ENCODE assay signal across 15 cellular contexts in genomic region chr10:14481752-14482151, GRCh38.
A peak's percentile ranks its signal among the peaks of the same experiment; 100 is the strongest.
DNase-seq lines count a peak whose midpoint lies in the region; ATAC-seq, FAIRE-seq and TF ChIP-seq lines count a peak whose summit lies in the region.
"Had no signal": no experiment of that assay in that cellular context is flagged by ENCODE, and none has a peak within 500 bp of the region (broad histone marks: within the 10 kb centered on the region; RNA-seq: fewer than 3 reads in every experiment).

No MANE protein-coding gene starts in this region.

- no peak for ATAC-seq in GM19463 (IDR thresholded peaks at IDR 0.05; ENCODE audit: unreplicated experiment)
- ATAC-seq: effector memory CD8-positive, alpha-beta T cell had no signal

- H3K36me3 ChIP-seq in HEK293 (ENCODE audit: control insufficient read depth in 2 of 2, insufficient read depth in 1 of 2, low read length in 2 of 2) = no peaks in the 10 kb centered on the region
- no peaks in the 10 kb centered on the region for H3K36me3 ChIP-seq in Caco-2 (ENCODE audit: control insufficient read depth, insufficient read depth, low read length)
- H3K36me3 ChIP-seq: BLaER1 treated with 17β-estradiol and CSF1 and Interleukin-3, amounts not matched to agents 10 nM and 100 nM; thyroid gland had no signal

- H3K27ac Mint-ChIP-seq in Caco-2 (ENCODE audit: unreplicated experiment) = no peak overlapping the region
- H3K27ac Mint-ChIP-seq: activated naive CD4-positive, alpha-beta T cell treated with anti-CD3 and anti-CD28 coated beads for 36 hours; effector memory CD8-positive, alpha-beta T cell had no signal

- no TSS peak for BruUV-seq in Caco-2 (replicated peaks; lab: Mats Ljungman, UMichigan)

- intact Hi-C loops in Caco-2 (cut with micrococcal nuclease; ENCODE audit: unreplicated experiment) = no loop called here

- no peaks in the 10 kb centered on the region for H3K9me3 ChIP-seq in HEK293 (ENCODE audit: control insufficient read depth, insufficient read depth, low read depth, low read length)
- H3K9me3 ChIP-seq in Caco-2 = peaks cover 3% of the 10 kb centered on the region; the same call in 1 of the 2 replicates
- H3K9me3 ChIP-seq: thyroid gland had no signal

- H3K9me3 Mint-ChIP-seq in Caco-2 (ENCODE audit: unreplicated experiment) = peaks cover 23% of the 10 kb centered on the region
- H3K9me3 Mint-ChIP-seq: activated naive CD4-positive, alpha-beta T cell treated with anti-CD3 and anti-CD28 coated beads for 36 hours; effector memory CD8-positive, alpha-beta T cell had no signal

- H3K27me3 Mint-ChIP-seq in Caco-2 (ENCODE audit: insufficient read depth, unreplicated experiment) = peaks cover 3% of the 10 kb centered on the region

- DNase-seq in SHP77 treated with DMSO at 0.1 percent for 48 hours (lab: John Stamatoyannopoulos, UW) (peak; percentile 40), frontal cortex (ENCODE audit: low spot score in 2 of 2) (peak; percentile 18), putamen (ENCODE audit: low spot score) (peak; percentile 94), Caco-2 (no peak), SW480 (ENCODE audit: low spot score) (no peak)
- DNase-seq: activated naive CD4-positive, alpha-beta T cell treated with anti-CD3 and anti-CD28 coated beads for 36 hours; DMS79; effector memory CD8-positive, alpha-beta T cell; NK-92 treated with Interleukin-12 subunit alpha and Interleukin-12 subunit beta, amount 100 ng/mL, for 24 hours; stimulated activated CD4-positive, alpha-beta T cell treated with anti-CD3 and anti-CD28 coated beads, Interleukin-2, amount 100 ng/mL, for 48 hours; thyroid gland had no signal

- H3K4me1 ChIP-seq in HEK293 (ENCODE audit: control insufficient read depth, insufficient read depth, low read length) = no peaks in the 10 kb centered on the region
- peaks cover 3% of the 10 kb centered on the region; the same call in 1 of the 2 replicates for H3K4me1 ChIP-seq in Caco-2
- H3K4me1 ChIP-seq: BLaER1 treated with 17β-estradiol and CSF1 and Interleukin-3, amounts not matched to agents 10 nM and 100 nM; thyroid gland had no signal

- no peaks in the 10 kb centered on the region for H3K4me1 Mint-ChIP-seq in Caco-2 (ENCODE audit: low read depth, unreplicated experiment)

- no peak overlapping the region for H3K27ac ChIP-seq in HEK293 (ENCODE audit: extremely low read depth, low read depth, low read length)
- H3K27ac ChIP-seq: BLaER1 treated with 17β-estradiol and CSF1 and Interleukin-3, amounts not matched to agents 10 nM and 100 nM; thyroid gland had no signal

- H3K27me3 ChIP-seq in Caco-2 (replicated peaks; ENCODE audit: control insufficient read depth, insufficient read depth, low read length) = no peaks in the 10 kb centered on the region
- H3K27me3 ChIP-seq: thyroid gland had no signal

- no peak overlapping the region for H3K4me3 Mint-ChIP-seq in Caco-2 (ENCODE audit: unreplicated experiment)
- H3K4me3 Mint-ChIP-seq: activated naive CD4-positive, alpha-beta T cell treated with anti-CD3 and anti-CD28 coated beads for 36 hours; effector memory CD8-positive, alpha-beta T cell had no signal

- POLR2A ChIA-PET in HEK293 (lab: Yijun Ruan, JAX) = no interaction called here
- POLR2A ChIA-PET in Caco-2 (lab: Charles Lee) = interaction anchor here (0.6 kb wide), 1 partner anchor 296 kb away, joined by 3 read pairs; no protein-coding TSS in a partner anchor

- no peak overlapping the region for H3K4me3 ChIP-seq in HEK293 (ENCODE audit: low read depth, low read length)
- no peak overlapping the region for H3K4me3 ChIP-seq in Caco-2 (ENCODE audit: low read depth, low read length)
- H3K4me3 ChIP-seq: BLaER1 treated with 17β-estradiol and CSF1 and Interleukin-3, amounts not matched to agents 10 nM and 100 nM; thyroid gland had no signal

- no peaks in the 10 kb centered on the region for H3K36me3 Mint-ChIP-seq in Caco-2 (ENCODE audit: insufficient read depth, unreplicated experiment)

- TF ChIP-seq CTCF in HEK293 (tag by site-specific recombination; IDR thresholded peaks at IDR 0.05) (no peak), Caco-2 (IDR thresholded peaks at IDR 0.05; ENCODE audit: insufficient read depth in 1 of 2, low read depth in 1 of 2, low read length in 1 of 2, severe bottlenecking in 1 of 2, unreplicated experiment in 1 of 2) (no peak)

- CTCF ChIA-PET in HEK293 (lab: Yijun Ruan, JAX) (interaction anchor here (0.7 to 7.2 kb wide), 4 partner anchors 17 to 319 kb away, joined by 3 to 115 read pairs (median 4); no protein-coding TSS in a partner anchor), Caco-2 (lab: Charles Lee) (no interaction called here)

- FAIRE-seq in frontal cortex (lab: Jason Lieb, UNC) = peak; percentile 90
- FAIRE-seq: HTR-8/SVneo had no signal

TF ChIP-seq in HEK293, 187 proteins besides CTCF, POLR2A, EP300 and RAD21:
- TF ChIP-seq ZNF488 (tag by site-specific recombination; IDR thresholded peaks at IDR 0.05) = no peak
- TF ChIP-seq ZNF362 (tag by site-specific recombination; IDR thresholded peaks at IDR 0.05) = 0 out of 2 replicates have a peak, but pooled peaks have one; percentile 67

Comparison
In these comparisons a context has a peak if more than half of its experiments do, and no peak if none do; other contexts are left out.
1. DNase-seq: peak in SHP77 treated with DMSO at 0.1 percent for 48 hours (single experiment), frontal cortex (2 of 2) and putamen (single experiment); none in Caco-2 (0 of 2) and SW480 (single experiment).